ENCODE assay signal across 21 cellular contexts in the genomic region with DNA sequence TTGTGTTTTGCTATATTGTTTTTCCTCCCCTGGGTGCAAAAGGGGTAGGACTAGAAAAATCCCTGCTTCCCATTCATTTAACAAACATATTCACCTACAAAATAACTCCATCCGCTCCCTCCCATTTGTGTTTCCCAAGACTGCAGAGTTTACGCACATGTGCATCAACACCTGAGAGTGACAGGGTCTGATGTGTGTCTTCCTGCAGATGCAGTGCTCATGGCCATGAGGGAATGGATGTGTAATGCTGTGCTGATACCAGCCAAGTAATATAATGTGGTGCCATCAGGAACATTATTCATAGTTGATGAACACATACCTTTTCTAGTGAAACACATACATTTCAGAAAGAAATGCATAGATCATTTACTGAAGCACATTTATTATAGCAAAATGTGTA.
DNase-seq lines count a peak whose midpoint lies in the region; ATAC-seq, FAIRE-seq and TF ChIP-seq lines count a peak whose summit lies in the region.
"Had no signal": no experiment of that assay in that cellular context is flagged by ENCODE, and none has a peak within 500 bp of the region (broad histone marks: within the 10 kb centered on the region; RNA-seq: fewer than 3 reads in every experiment).

No MANE protein-coding gene starts in this region.

- no peaks in the 10 kb centered on the region for H3K79me2 ChIP-seq in osteoblast (ENCODE audit: insufficient read depth, low read length)

- no peak for ATAC-seq in T-helper 17 cell
- ATAC-seq: CD8-positive, alpha-beta T cell had no signal

- H3K4me1 Mint-ChIP-seq in T-helper 17 cell (no peaks in the 10 kb centered on the region), endothelial cell (ENCODE audit: unreplicated experiment) (no peaks in the 10 kb centered on the region)

- peak; percentile 19 for DNase-seq in BE2C
- peak; percentile 34 for DNase-seq in osteoblast (ENCODE audit: insufficient read length, low spot score, missing footprints)
- no peak for DNase-seq in urothelium cell line (ENCODE audit: low spot score)
- no peak for DNase-seq in T-helper 17 cell
- DNase-seq in anterior cingulate cortex (lab: John Stamatoyannopoulos, UW) = no peak
- DNase-seq in endothelial cell (ENCODE audit: low spot score) = no peak
- DNase-seq: ACHN; Caco-2; Calu3; CD4-positive, alpha-beta T cell; CD8-positive, alpha-beta T cell; DMS79 treated with DMSO at 0.1 percent for 48 hours; GF-D8 had no signal

- H3K9me3 Mint-ChIP-seq in endothelial cell (ENCODE audit: unreplicated experiment) = no peaks in the 10 kb centered on the region
- H3K9me3 Mint-ChIP-seq: CD4-positive, alpha-beta T cell; CD8-positive, alpha-beta T cell had no signal

- H3K27me3 ChIP-seq in BE2C (no peaks in the 10 kb centered on the region), osteoblast (ENCODE audit: insufficient read depth, low read length) (no peaks in the 10 kb centered on the region)
- H3K27me3 ChIP-seq: BLaER1 treated with 17β-estradiol and CSF1 and Interleukin-3, amounts not matched to agents 10 nM and 100 nM had no signal

- H3K27ac Mint-ChIP-seq in T-helper 17 cell (no peak overlapping the region), endothelial cell (ENCODE audit: unreplicated experiment) (no peak overlapping the region)
- H3K27ac Mint-ChIP-seq: CD4-positive, alpha-beta T cell; CD8-positive, alpha-beta T cell had no signal

- no peak overlapping the region for H2AFZ ChIP-seq in osteoblast (ENCODE audit: low read length)

- H3K9me3 ChIP-seq in BE2C (no peaks in the 10 kb centered on the region), osteoblast (ENCODE audit: low read depth, low read length) (no peaks in the 10 kb centered on the region), T-helper 17 cell (ENCODE audit: control insufficient read depth, low read length, poor library complexity, severe bottlenecking) (no peaks in the 10 kb centered on the region)
- H3K9me3 ChIP-seq: BLaER1 treated with 17β-estradiol and CSF1 and Interleukin-3, amounts not matched to agents 10 nM and 100 nM; Caco-2 had no signal

- peak; percentile 32 for FAIRE-seq in urothelium cell line (lab: Jason Lieb, UNC)
- FAIRE-seq: A204.1, D721Med, GM12892, GM18507 had no signal

- H3K4me3 ChIP-seq in BE2C (ENCODE audit: low read depth, low read length) (no peak overlapping the region), osteoblast (ENCODE audit: insufficient read depth, low read length) (no peak overlapping the region)
- H3K4me3 ChIP-seq: BLaER1 treated with 17β-estradiol and CSF1 and Interleukin-3, amounts not matched to agents 10 nM and 100 nM had no signal

- no peak overlapping the region for H3K4me2 ChIP-seq in osteoblast (ENCODE audit: insufficient read depth, low read length)
- H3K4me2 ChIP-seq: BLaER1 treated with 17β-estradiol and CSF1 and Interleukin-3, amounts not matched to agents 10 nM and 100 nM had no signal

- H3K36me3 Mint-ChIP-seq in T-helper 17 cell (ENCODE audit: low read depth) = no peaks in the 10 kb centered on the region
- no peaks in the 10 kb centered on the region for H3K36me3 Mint-ChIP-seq in endothelial cell (ENCODE audit: low read depth, unreplicated experiment)
- H3K36me3 Mint-ChIP-seq: CD8-positive, alpha-beta T cell had no signal

- H3K4me1 ChIP-seq in BE2C (peaks cover 41% of the 10 kb centered on the region), osteoblast (ENCODE audit: insufficient read depth, low read length) (no peaks in the 10 kb centered on the region)
- H3K4me1 ChIP-seq: BLaER1 treated with 17β-estradiol and CSF1 and Interleukin-3, amounts not matched to agents 10 nM and 100 nM; Caco-2 had no signal

- TF ChIP-seq CTCF in BE2C (IDR thresholded peaks at IDR 0.05; ENCODE audit: low read depth, low read length) (no peak), osteoblast (IDR thresholded peaks at IDR 0.05; ENCODE audit: extremely low read depth, low read depth, low read length) (no peak), endothelial cell (IDR thresholded peaks at IDR 0.05; ENCODE audit: unreplicated experiment) (no peak)

- no peaks in the 10 kb centered on the region for H4K20me1 ChIP-seq in osteoblast (ENCODE audit: insufficient read depth, low read length)
- H4K20me1 ChIP-seq: BLaER1 treated with 17β-estradiol and CSF1 and Interleukin-3, amounts not matched to agents 10 nM and 100 nM had no signal

- H3K36me3 ChIP-seq in BE2C (no peaks in the 10 kb centered on the region), osteoblast (ENCODE audit: insufficient read depth, low read length) (no peaks in the 10 kb centered on the region)
- H3K36me3 ChIP-seq: BLaER1 treated with 17β-estradiol and CSF1 and Interleukin-3, amounts not matched to agents 10 nM and 100 nM had no signal

- H3K27me3 Mint-ChIP-seq in T-helper 17 cell (peaks cover 4% of the 10 kb centered on the region), endothelial cell (ENCODE audit: unreplicated experiment) (no peaks in the 10 kb centered on the region)
- H3K27me3 Mint-ChIP-seq: CD4-positive, alpha-beta T cell had no signal

- H3K4me3 Mint-ChIP-seq in T-helper 17 cell = no peak overlapping the region
- H3K4me3 Mint-ChIP-seq in endothelial cell (ENCODE audit: unreplicated experiment) = no peak overlapping the region
- H3K4me3 Mint-ChIP-seq: CD4-positive, alpha-beta T cell; CD8-positive, alpha-beta T cell had no signal

- H3K27ac ChIP-seq in osteoblast (ENCODE audit: low read depth, low read length) = no peak overlapping the region
- H3K27ac ChIP-seq: 22Rv1; BLaER1 treated with 17β-estradiol and CSF1 and Interleukin-3, amounts not matched to agents 10 nM and 100 nM; C4-2B had no signal

TF ChIP-seq in PFSK-1, 5 proteins besides CTCF, POLR2A, EP300 and RAD21:
- TF ChIP-seq TAF1 (IDR thresholded peaks at IDR 0.05; ENCODE audit: borderline replicate concordance, insufficient read depth, low read length) (no peak), FOXP2 (optimal IDR thresholded peaks at IDR 0.05; ENCODE audit: borderline replicate concordance, extremely low read depth, extremely low read length, insufficient read depth) (peak; percentile 36), SIN3A (IDR thresholded peaks at IDR 0.05; ENCODE audit: borderline replicate concordance, insufficient read depth, low read length) (no peak), POLR2AphosphoS5 (IDR thresholded peaks at IDR 0.05; ENCODE audit: low read depth, low read length) (no peak)
- TF ChIP-seq, protein P1, sequence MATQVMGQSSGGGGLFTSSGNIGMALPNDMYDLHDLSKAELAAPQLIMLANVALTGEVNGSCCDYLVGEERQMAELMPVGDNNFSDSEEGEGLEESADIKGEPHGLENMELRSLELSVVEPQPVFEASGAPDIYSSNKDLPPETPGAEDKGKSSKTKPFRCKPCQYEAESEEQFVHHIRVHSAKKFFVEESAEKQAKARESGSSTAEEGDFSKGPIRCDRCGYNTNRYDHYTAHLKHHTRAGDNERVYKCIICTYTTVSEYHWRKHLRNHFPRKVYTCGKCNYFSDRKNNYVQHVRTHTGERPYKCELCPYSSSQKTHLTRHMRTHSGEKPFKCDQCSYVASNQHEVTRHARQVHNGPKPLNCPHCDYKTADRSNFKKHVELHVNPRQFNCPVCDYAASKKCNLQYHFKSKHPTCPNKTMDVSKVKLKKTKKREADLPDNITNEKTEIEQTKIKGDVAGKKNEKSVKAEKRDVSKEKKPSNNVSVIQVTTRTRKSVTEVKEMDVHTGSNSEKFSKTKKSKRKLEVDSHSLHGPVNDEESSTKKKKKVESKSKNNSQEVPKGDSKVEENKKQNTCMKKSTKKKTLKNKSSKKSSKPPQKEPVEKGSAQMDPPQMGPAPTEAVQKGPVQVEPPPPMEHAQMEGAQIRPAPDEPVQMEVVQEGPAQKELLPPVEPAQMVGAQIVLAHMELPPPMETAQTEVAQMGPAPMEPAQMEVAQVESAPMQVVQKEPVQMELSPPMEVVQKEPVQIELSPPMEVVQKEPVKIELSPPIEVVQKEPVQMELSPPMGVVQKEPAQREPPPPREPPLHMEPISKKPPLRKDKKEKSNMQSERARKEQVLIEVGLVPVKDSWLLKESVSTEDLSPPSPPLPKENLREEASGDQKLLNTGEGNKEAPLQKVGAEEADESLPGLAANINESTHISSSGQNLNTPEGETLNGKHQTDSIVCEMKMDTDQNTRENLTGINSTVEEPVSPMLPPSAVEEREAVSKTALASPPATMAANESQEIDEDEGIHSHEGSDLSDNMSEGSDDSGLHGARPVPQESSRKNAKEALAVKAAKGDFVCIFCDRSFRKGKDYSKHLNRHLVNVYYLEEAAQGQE (IDR thresholded peaks at IDR 0.05; ENCODE audit: insufficient read depth in 1 of 2, low read depth in 2 of 2, low read length in 2 of 2) = no peak

Comparison
In these comparisons a context has a peak if more than half of its experiments do, and no peak if none do; other contexts are left out.
1. DNase-seq: peak in BE2C (single experiment) and osteoblast (single experiment); none in urothelium cell line (single experiment), T-helper 17 cell (0 of 3), anterior cingulate cortex (0 of 58) and endothelial cell (single experiment).